In genomic region chr17:897970-898619, GRCh38 we compare ENCODE assay signal across 14 cellular contexts.
"Had no signal": no experiment of that assay in that cellular context is flagged by ENCODE, and none has a peak within 500 bp of the region (broad histone marks: within the 10 kb centered on the region; RNA-seq: fewer than 3 reads in every experiment).

No MANE protein-coding gene starts in this region.

- H3K4me3 ChIP-seq: pancreas, upper lobe of right lung had no signal

- H3K9me3 ChIP-seq: pancreas, upper lobe of right lung had no signal

- H3K9me3 Mint-ChIP-seq: activated naive CD4-positive, alpha-beta T cell treated with anti-CD3 and anti-CD28 coated beads, Interleukin-2, amount 50 U/mL, for 72 hours; activated T-cell treated with anti-CD3 and anti-CD28 coated beads, Interleukin-2, amount 50 U/mL, for 24 hours; immature natural killer cell; natural killer cell treated with Interleukin-12 subunit alpha and Interleukin-12 subunit beta and Interleukin-15 and Interleukin-18, amount 100 ng/mL, for 72 hours; stimulated activated effector memory CD8-positive, alpha-beta T cell treated with anti-CD3 and anti-CD28 coated beads, Interleukin-12 subunit alpha, Interleukin-12 subunit beta, amount 100 ng/mL, for 72 hours had no signal

- H3K27ac Mint-ChIP-seq: activated naive CD4-positive, alpha-beta T cell treated with anti-CD3 and anti-CD28 coated beads, Interleukin-2, amount 50 U/mL, for 72 hours; activated T-cell treated with anti-CD3 and anti-CD28 coated beads, Interleukin-2, amount 50 U/mL, for 24 hours; immature natural killer cell; natural killer cell treated with Interleukin-12 subunit alpha and Interleukin-12 subunit beta and Interleukin-15 and Interleukin-18, amount 100 ng/mL, for 72 hours; stimulated activated effector memory CD8-positive, alpha-beta T cell treated with anti-CD3 and anti-CD28 coated beads, Interleukin-12 subunit alpha, Interleukin-12 subunit beta, amount 100 ng/mL, for 72 hours had no signal

- H3K4me1 ChIP-seq: pancreas had no signal

- H3K4me3 Mint-ChIP-seq: activated T-cell treated with anti-CD3 and anti-CD28 coated beads, Interleukin-2, amount 50 U/mL, for 24 hours; immature natural killer cell; natural killer cell treated with Interleukin-12 subunit alpha and Interleukin-12 subunit beta and Interleukin-15 and Interleukin-18, amount 100 ng/mL, for 72 hours; stimulated activated effector memory CD8-positive, alpha-beta T cell treated with anti-CD3 and anti-CD28 coated beads, Interleukin-12 subunit alpha, Interleukin-12 subunit beta, amount 100 ng/mL, for 72 hours had no signal

- H3K27me3 ChIP-seq: brain microvascular endothelial cell, pancreas, upper lobe of right lung had no signal

- DNase-seq: activated effector memory CD4-positive, alpha-beta T cell treated with Interleukin-2 at 50 U/mL for 16 hours; activated T-cell treated with anti-CD3 and anti-CD28 coated beads, Interleukin-2, amount 50 U/mL, for 24 hours; amygdala; brain microvascular endothelial cell; cerebellar nuclear complex; immature natural killer cell; left colon; pancreas; retina; T-helper 2 cell; upper lobe of right lung had no signal

- H3K36me3 Mint-ChIP-seq: activated naive CD4-positive, alpha-beta T cell treated with anti-CD3 and anti-CD28 coated beads, Interleukin-2, amount 50 U/mL, for 72 hours; immature natural killer cell; natural killer cell treated with Interleukin-12 subunit alpha and Interleukin-12 subunit beta and Interleukin-15 and Interleukin-18, amount 100 ng/mL, for 72 hours had no signal

- H3K4me1 Mint-ChIP-seq: immature natural killer cell; stimulated activated effector memory CD8-positive, alpha-beta T cell treated with anti-CD3 and anti-CD28 coated beads, Interleukin-12 subunit alpha, Interleukin-12 subunit beta, amount 100 ng/mL, for 72 hours had no signal

- H3K27ac ChIP-seq: brain microvascular endothelial cell, pancreas, upper lobe of right lung had no signal

- H3K36me3 ChIP-seq: brain microvascular endothelial cell, pancreas, upper lobe of right lung had no signal
